In genomic region chr1:57377731-57378139, GRCh38 we compare ENCODE assay signal across 1 cellular context.
TF ChIP-seq lines count a peak whose summit lies in the region.

No MANE protein-coding gene starts in this region.

TF ChIP-seq in HEK293, 187 proteins besides CTCF, POLR2A, EP300 and RAD21 (continued from another document):
- TF ChIP-seq, protein P1, sequence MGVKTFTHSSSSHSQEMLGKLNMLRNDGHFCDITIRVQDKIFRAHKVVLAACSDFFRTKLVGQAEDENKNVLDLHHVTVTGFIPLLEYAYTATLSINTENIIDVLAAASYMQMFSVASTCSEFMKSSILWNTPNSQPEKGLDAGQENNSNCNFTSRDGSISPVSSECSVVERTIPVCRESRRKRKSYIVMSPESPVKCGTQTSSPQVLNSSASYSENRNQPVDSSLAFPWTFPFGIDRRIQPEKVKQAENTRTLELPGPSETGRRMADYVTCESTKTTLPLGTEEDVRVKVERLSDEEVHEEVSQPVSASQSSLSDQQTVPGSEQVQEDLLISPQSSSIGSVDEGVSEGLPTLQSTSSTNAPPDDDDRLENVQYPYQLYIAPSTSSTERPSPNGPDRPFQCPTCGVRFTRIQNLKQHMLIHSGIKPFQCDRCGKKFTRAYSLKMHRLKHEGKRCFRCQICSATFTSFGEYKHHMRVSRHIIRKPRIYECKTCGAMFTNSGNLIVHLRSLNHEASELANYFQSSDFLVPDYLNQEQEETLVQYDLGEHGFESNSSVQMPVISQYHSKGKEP (tag by site-specific recombination; IDR thresholded peaks at IDR 0.05), result no peak
- no peak for TF ChIP-seq GLIS2 (tag by site-specific recombination; IDR thresholded peaks at IDR 0.05)
- no peak for TF ChIP-seq ZNF398 (tag by site-specific recombination; IDR thresholded peaks at IDR 0.05)
- no peak for TF ChIP-seq ZNF112 (tag by site-specific recombination; IDR thresholded peaks at IDR 0.05)
- no peak for TF ChIP-seq ZNF239 (tag by site-specific recombination; IDR thresholded peaks at IDR 0.05)
- TF ChIP-seq GLIS1 (tag by site-specific recombination; IDR thresholded peaks at IDR 0.05), result no peak; the same call in 1 of the 2 replicates
